Comparison of ENCODE assay signal across 24 cellular contexts in the genomic region with DNA sequence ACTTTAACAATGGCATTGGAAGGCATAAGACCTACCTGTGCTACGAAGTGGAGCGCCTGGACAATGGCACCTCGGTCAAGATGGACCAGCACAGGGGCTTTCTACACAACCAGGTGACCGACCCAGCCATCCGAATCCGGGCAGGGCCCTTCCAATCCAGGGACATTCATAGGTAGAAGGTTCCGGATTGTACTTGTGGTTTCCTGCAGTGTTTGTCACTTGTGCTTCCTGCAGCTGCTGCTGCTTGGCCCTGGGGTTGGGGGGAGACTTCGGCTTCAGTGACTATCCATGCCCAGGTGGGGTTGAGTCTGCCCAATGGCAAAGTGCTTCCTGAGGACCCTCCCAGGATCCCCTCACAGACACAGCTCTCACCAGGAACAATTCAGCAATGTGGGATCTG. TPM values are rescaled to one million over a fixed set of nuclear protein-coding genes. Genes with fewer than 3 reads are reported as not detected.
A peak's percentile ranks its signal among the peaks of the same experiment; 100 is the strongest.
DNase-seq lines count a peak whose midpoint lies in the region; ATAC-seq, FAIRE-seq and TF ChIP-seq lines count a peak whose summit lies in the region.
"Had no signal": no experiment of that assay in that cellular context is flagged by ENCODE, and none has a peak within 500 bp of the region (broad histone marks: within the 10 kb centered on the region; RNA-seq: fewer than 3 reads in every experiment).

No MANE protein-coding gene starts in this region.

- H3K36me3 ChIP-seq in kidney (ENCODE audit: control insufficient read depth in 1 of 2, insufficient read depth in 2 of 2, low read length in 2 of 2): no peaks in the 10 kb centered on the region
- no peaks in the 10 kb centered on the region for H3K36me3 ChIP-seq in heart left ventricle

- H3K36me3 Mint-ChIP-seq in activated CD4-positive, alpha-beta T cell treated with anti-CD3 and anti-CD28 coated beads, Interleukin-2, amount 10 ng/mL, durations not matched to agents 7 days and 5 days (ENCODE audit: low read depth): no peaks in the 10 kb centered on the region
- no peaks in the 10 kb centered on the region for H3K36me3 Mint-ChIP-seq in natural killer cell treated with Interleukin-12 subunit alpha and Interleukin-12 subunit beta and Interleukin-15 and Interleukin-18, amount 100 ng/mL, for 72 hours
- H3K36me3 Mint-ChIP-seq in natural killer cell: no peaks in the 10 kb centered on the region
- H3K36me3 Mint-ChIP-seq: CD8-positive, alpha-beta T cell had no signal

- H3K4me3 Mint-ChIP-seq in activated CD4-positive, alpha-beta T cell treated with anti-CD3 and anti-CD28 coated beads, Interleukin-2, amount 10 ng/mL, durations not matched to agents 7 days and 5 days: no peak overlapping the region
- no peak overlapping the region for H3K4me3 Mint-ChIP-seq in natural killer cell treated with Interleukin-12 subunit alpha and Interleukin-12 subunit beta and Interleukin-15 and Interleukin-18, amount 100 ng/mL, for 72 hours
- H3K4me3 Mint-ChIP-seq in natural killer cell: no peak overlapping the region
- H3K4me3 Mint-ChIP-seq: CD8-positive, alpha-beta T cell; H9 had no signal

- no peaks in the 10 kb centered on the region for H3K9me3 Mint-ChIP-seq in activated CD4-positive, alpha-beta T cell treated with anti-CD3 and anti-CD28 coated beads, Interleukin-2, amount 10 ng/mL, durations not matched to agents 7 days and 5 days
- H3K9me3 Mint-ChIP-seq in natural killer cell treated with Interleukin-12 subunit alpha and Interleukin-12 subunit beta and Interleukin-15 and Interleukin-18, amount 100 ng/mL, for 72 hours: no peaks in the 10 kb centered on the region
- H3K9me3 Mint-ChIP-seq in natural killer cell: no peaks in the 10 kb centered on the region
- H3K9me3 Mint-ChIP-seq: CD8-positive, alpha-beta T cell; H9 had no signal

- H3K4me1 Mint-ChIP-seq in activated CD4-positive, alpha-beta T cell treated with anti-CD3 and anti-CD28 coated beads, Interleukin-2, amount 10 ng/mL, durations not matched to agents 7 days and 5 days: peaks cover 17% of the 10 kb centered on the region
- H3K4me1 Mint-ChIP-seq in natural killer cell treated with Interleukin-12 subunit alpha and Interleukin-12 subunit beta and Interleukin-15 and Interleukin-18, amount 100 ng/mL, for 72 hours (ENCODE audit: low read depth in 2 of 2): peaks cover 6 to 25% of the 10 kb centered on the region in 2 donors
- H3K4me1 Mint-ChIP-seq in natural killer cell: no peaks in the 10 kb centered on the region

- TF ChIP-seq CTCF in natural killer cell (IDR thresholded peaks at IDR 0.05) (no peak), kidney (IDR thresholded peaks at IDR 0.05; ENCODE audit: borderline replicate concordance, extremely low read depth, insufficient read depth) (no peak), heart left ventricle (IDR thresholded peaks at IDR 0.05) (no peak)

- POLR2A ChIA-PET in activated CD4-positive, alpha-beta T cell treated with anti-CD3 and anti-CD28 coated beads, Interleukin-2, amount 10 ng/mL, durations not matched to agents 7 days and 5 days (lab: Charles Lee): no interaction called here

- intact Hi-C loops in natural killer cell (cut with micrococcal nuclease): no loop called here
- intact Hi-C loops in kidney (cut with DNase I): no loop called here
- intact Hi-C loops in heart left ventricle (cut with DNase I): no loop called here

- TF ChIP-seq POLR2A in heart left ventricle (IDR thresholded peaks at IDR 0.05): no peak

- no peaks in the 10 kb centered on the region for H3K27me3 ChIP-seq in heart left ventricle

- peak; percentile 14 for DNase-seq in activated CD4-positive, alpha-beta T cell treated with anti-CD3 and anti-CD28 coated beads, Interleukin-2, amount 10 ng/mL, durations not matched to agents 7 days and 5 days
- DNase-seq in activated CD4-positive, alpha-beta T cell treated with anti-CD3 and anti-CD28 coated beads, Interleukin-2, amount 50 U/mL, for 1 hour: no peak
- peak; percentile 48 for DNase-seq in natural killer cell treated with Interleukin-12 subunit alpha and Interleukin-12 subunit beta and Interleukin-15 and Interleukin-18, amount 100 ng/mL, for 72 hours (ENCODE audit: low spot score)
- no peak for DNase-seq in natural killer cell
- peak; percentile 43 for DNase-seq in kidney
- no peak for DNase-seq in stimulated activated CD4-positive, alpha-beta T cell treated with anti-CD3 and anti-CD28 coated beads, Interleukin-4, amount 100 ng/mL, for 1 hour
- DNase-seq in heart left ventricle: no peak
- DNase-seq: ACHN; CD8-positive, alpha-beta T cell; COR-L47; DMS153; DMS79 treated with DMSO at 0.1 percent for 48 hours; EL; GOT3; H9 had no signal

- H3K27ac ChIP-seq in kidney (ENCODE audit: low read depth in 2 of 2, low read length in 2 of 2) (no peak overlapping the region), heart left ventricle (no peak overlapping the region)
- H3K27ac ChIP-seq: C4-2B had no signal

- WGBS in heart left ventricle, 4 donors: 83 to 88% (median 85%) methylated on average over 8 of the region's 8 CpGs; no CpG with 5 or more reads in 1 of the 4 donors

- CTCF ChIA-PET in activated CD4-positive, alpha-beta T cell treated with anti-CD3 and anti-CD28 coated beads, Interleukin-2, amount 10 ng/mL, durations not matched to agents 7 days and 5 days (lab: Charles Lee): interaction anchor here (0.6 kb wide), 1 partner anchor 75 kb away, joined by 3 read pairs; no protein-coding TSS in a partner anchor

- no peaks in the 10 kb centered on the region for H3K27me3 Mint-ChIP-seq in activated CD4-positive, alpha-beta T cell treated with anti-CD3 and anti-CD28 coated beads, Interleukin-2, amount 10 ng/mL, durations not matched to agents 7 days and 5 days
- peaks cover 6 to 10% of the 10 kb centered on the region in 2 donors for H3K27me3 Mint-ChIP-seq in natural killer cell treated with Interleukin-12 subunit alpha and Interleukin-12 subunit beta and Interleukin-15 and Interleukin-18, amount 100 ng/mL, for 72 hours
- H3K27me3 Mint-ChIP-seq in natural killer cell (ENCODE audit: low read depth in 2 of 2): peaks cover 5% of the 10 kb centered on the region in 2 donors

- no peak overlapping the region for H3K4me3 ChIP-seq in kidney (ENCODE audit: low read length in 2 of 2)
- H3K4me3 ChIP-seq in heart left ventricle: no peak overlapping the region

- no peak for ATAC-seq in natural killer cell treated with Interleukin-12 subunit alpha and Interleukin-12 subunit beta and Interleukin-15 and Interleukin-18, amount 100 ng/mL, for 72 hours
- ATAC-seq in natural killer cell: no peak
- no peak for ATAC-seq in heart left ventricle
- no peak for ATAC-seq in HG03457 (IDR thresholded peaks at IDR 0.05; ENCODE audit: unreplicated experiment)
- ATAC-seq: CD8-positive, alpha-beta T cell; HepG2 had no signal

- H3K9ac ChIP-seq in kidney (ENCODE audit: low read length in 2 of 2): no peak overlapping the region

- FAIRE-seq in kidney (lab: Jason Lieb, UNC): no peak
- FAIRE-seq: D721Med, G401.6, GM12891, GM19239, HepG2, HTR-8/SVneo had no signal

- H3K27ac Mint-ChIP-seq in activated CD4-positive, alpha-beta T cell treated with anti-CD3 and anti-CD28 coated beads, Interleukin-2, amount 10 ng/mL, durations not matched to agents 7 days and 5 days: no peak overlapping the region
- no peak overlapping the region for H3K27ac Mint-ChIP-seq in natural killer cell treated with Interleukin-12 subunit alpha and Interleukin-12 subunit beta and Interleukin-15 and Interleukin-18, amount 100 ng/mL, for 72 hours
- no peak overlapping the region for H3K27ac Mint-ChIP-seq in natural killer cell
- H3K27ac Mint-ChIP-seq: CD8-positive, alpha-beta T cell; H9 had no signal

- no peaks in the 10 kb centered on the region for H3K9me3 ChIP-seq in kidney (ENCODE audit: control insufficient read depth in 1 of 2, low read length in 2 of 2)
- H3K9me3 ChIP-seq in heart left ventricle: no peaks in the 10 kb centered on the region

- H3K4me1 ChIP-seq in kidney (ENCODE audit: control insufficient read depth in 1 of 2, insufficient read depth in 1 of 2, low read depth in 1 of 2, low read length in 2 of 2) (peaks cover 0 to under 1% of the 10 kb centered on the region in 2 donors), heart left ventricle (peaks cover 0 to 13% (median 0%) of the 10 kb centered on the region in 12 donors)

RNA-seq across cellular contexts. Expression of gene APOBEC3A, which starts 2.2 kb away (rescaled TPM):
- not detected for total RNA-seq in activated CD4-positive, alpha-beta T cell treated with anti-CD3 and anti-CD28 coated beads, Interleukin-2, amount 10 ng/mL, durations not matched to agents 7 days and 5 days
- total RNA-seq in natural killer cell treated with Interleukin-12 subunit alpha and Interleukin-12 subunit beta and Interleukin-15 and Interleukin-18, amount 100 ng/mL, for 72 hours: 1 to 10 TPM in 1 of 2 donors, not detected in 1; 3.3 TPM
- total RNA-seq in natural killer cell: 10 to 100 TPM in 1 of 3 donors, 1 to 10 TPM in 1, under 1 TPM in 1; 0.66 to 48.1 (median 4.3) TPM
- total RNA-seq in kidney: 1.2 TPM
- not detected for polyA plus RNA-seq in kidney (ENCODE audit: insufficient read depth, low read depth, low replicate concordance)
- total RNA-seq in heart left ventricle: 1 to 10 TPM in 3 of 9 donors, under 1 TPM in 3, not detected in 3; 0.36 to 7.7 (median 1.4) TPM
- 1 to 10 TPM in 1 of 2 donors, under 1 TPM in 1; 0.58 to 1.4 TPM for polyA plus RNA-seq in heart left ventricle
- total RNA-seq: A172; CD8-positive, alpha-beta T cell; H9; HepG2 had no signal
- polyA plus RNA-seq: HepG2 had no signal

RNA-seq across cellular contexts. Expression of gene APOBEC3B, which starts 22.6 kb away (rescaled TPM):
- 1 to 10 TPM; 8.7 to 8.8 TPM for total RNA-seq in activated CD4-positive, alpha-beta T cell treated with anti-CD3 and anti-CD28 coated beads, Interleukin-2, amount 10 ng/mL, durations not matched to agents 7 days and 5 days
- 10 to 100 TPM in 1 of 2 donors, under 1 TPM in 1; 0.64 to 12.4 TPM for total RNA-seq in natural killer cell treated with Interleukin-12 subunit alpha and Interleukin-12 subunit beta and Interleukin-15 and Interleukin-18, amount 100 ng/mL, for 72 hours
- total RNA-seq in natural killer cell (1 to 10 TPM; 1.7 to 2.3 (median 2.2) TPM), kidney (2.7 TPM), heart left ventricle (10 to 100 TPM in 1 of 9 donors, 1 to 10 TPM in 3, under 1 TPM in 3, not detected in 2; 0.49 to 10.3 (median 1.1) TPM)
- polyA plus RNA-seq in kidney (ENCODE audit: insufficient read depth, low read depth, low replicate concordance) (1.0 TPM), heart left ventricle (1 to 10 TPM in 1 of 2 donors, under 1 TPM in 1; 0.85 to 1.0 TPM)

RNA-seq across cellular contexts. Expression of gene APOBEC3C, which starts 54.5 kb away (rescaled TPM):
- 100 to 1,000 TPM; 111 to 144 TPM for total RNA-seq in activated CD4-positive, alpha-beta T cell treated with anti-CD3 and anti-CD28 coated beads, Interleukin-2, amount 10 ng/mL, durations not matched to agents 7 days and 5 days
- 100 to 1,000 TPM in 1 of 2 donors, 10 to 100 TPM in 1; 78.5 to 103 TPM for total RNA-seq in natural killer cell treated with Interleukin-12 subunit alpha and Interleukin-12 subunit beta and Interleukin-15 and Interleukin-18, amount 100 ng/mL, for 72 hours
- total RNA-seq in natural killer cell (100 to 1,000 TPM; 144 to 168 (median 155) TPM), kidney (19.8 TPM), heart left ventricle (10 to 100 TPM in 8 of 9 donors, 1 to 10 TPM in 1; 7.3 to 53.8 (median 26.3) TPM)
- polyA plus RNA-seq in kidney (ENCODE audit: insufficient read depth, low read depth, low replicate concordance) (9.5 TPM), heart left ventricle (10 to 100 TPM; 12.3 to 24.9 TPM)

Comparison
In these comparisons a context has a peak if more than half of its experiments do, and no peak if none do; other contexts are left out.
1. DNase-seq: peak in activated CD4-positive, alpha-beta T cell treated with anti-CD3 and anti-CD28 coated beads, Interleukin-2, amount 10 ng/mL, durations not matched to agents 7 days and 5 days (single experiment), natural killer cell treated with Interleukin-12 subunit alpha and Interleukin-12 subunit beta and Interleukin-15 and Interleukin-18, amount 100 ng/mL, for 72 hours (single experiment) and kidney (single experiment); none in activated CD4-positive, alpha-beta T cell treated with anti-CD3 and anti-CD28 coated beads, Interleukin-2, amount 50 U/mL, for 1 hour (single experiment), natural killer cell (single experiment), stimulated activated CD4-positive, alpha-beta T cell treated with anti-CD3 and anti-CD28 coated beads, Interleukin-4, amount 100 ng/mL, for 1 hour (single experiment) and heart left ventricle (0 of 5).